In the genomic region with DNA sequence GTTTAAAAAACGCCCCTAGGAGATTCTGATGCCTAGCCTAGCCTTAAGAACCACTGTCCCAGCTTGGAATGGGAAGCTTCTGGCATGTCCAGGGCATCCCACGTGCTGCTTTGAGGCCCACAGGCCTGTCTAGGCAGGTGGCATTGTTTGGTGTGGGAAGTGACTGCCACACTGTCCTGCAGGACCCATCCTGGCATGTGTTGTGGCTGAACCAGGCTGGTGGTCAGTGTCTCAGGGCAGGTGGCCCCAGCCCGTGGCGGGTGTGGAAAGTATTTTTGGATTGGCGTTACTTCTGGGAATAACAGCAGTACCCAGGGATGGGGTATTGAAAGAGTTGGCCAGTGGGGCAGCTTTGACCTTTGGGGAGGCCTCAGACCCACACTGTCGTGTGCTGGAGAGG, we compare ENCODE assay signal across 24 cellular contexts. TPM values are rescaled to one million over a fixed set of nuclear protein-coding genes. Genes with fewer than 3 reads are reported as not detected.
DNase-seq lines count a peak whose midpoint lies in the region; ATAC-seq lines count a peak whose summit lies in the region.
"Had no signal": no experiment of that assay in that cellular context is flagged by ENCODE, and none has a peak within 500 bp of the region (broad histone marks: within the 10 kb centered on the region; RNA-seq: fewer than 3 reads in every experiment).

No MANE protein-coding gene starts in this region.

- H3K27me3 Mint-ChIP-seq in activated T-helper 1 cell treated with anti-CD3 and anti-CD28 coated beads, Interleukin-12 subunit alpha, Interleukin-12 subunit beta, Interleukin-2, Interleukin-4 antibody, amounts not matched to agents 30 ng/mL and 10 ng/mL and 1 ng/mL, durations not matched to agents 14 hours and 24 hours and 36 hours (ENCODE audit: insufficient read depth): no peaks in the 10 kb centered on the region

- intact Hi-C loops in activated T-helper 1 cell treated with anti-CD3 and anti-CD28 coated beads, Interleukin-12 subunit alpha, Interleukin-12 subunit beta, Interleukin-2, Interleukin-4 antibody, amounts not matched to agents 30 ng/mL and 10 ng/mL and 1 ng/mL, durations not matched to agents 14 hours and 24 hours and 36 hours (cut with micrococcal nuclease): no loop called here

- peak overlapping the region; percentile 44 to 91 for H3K27ac Mint-ChIP-seq in activated naive CD4-positive, alpha-beta T cell treated with anti-CD3 and anti-CD28 coated beads, Interleukin-2, amount 50 U/mL, for 72 hours
- peak overlapping the region; percentile 65 for H3K27ac Mint-ChIP-seq in activated T-helper 1 cell treated with anti-CD3 and anti-CD28 coated beads, Interleukin-12 subunit alpha, Interleukin-12 subunit beta, Interleukin-2, Interleukin-4 antibody, amounts not matched to agents 30 ng/mL and 10 ng/mL and 1 ng/mL, durations not matched to agents 14 hours and 24 hours and 36 hours
- H3K27ac Mint-ChIP-seq in stimulated activated effector memory CD8-positive, alpha-beta T cell treated with anti-CD3 and anti-CD28 coated beads, Interleukin-12 subunit alpha, Interleukin-12 subunit beta, amount 100 ng/mL, for 72 hours: peak overlapping the region; percentile 84

- no peak for DNase-seq in activated naive CD4-positive, alpha-beta T cell treated with anti-CD3 and anti-CD28 coated beads, Interleukin-2, amount 50 U/mL, for 72 hours (ENCODE audit: low spot score in 2 of 2)
- DNase-seq in activated naive CD4-positive, alpha-beta T cell treated with Interleukin-2 at 50 U/mL for 16 hours: no peak
- no peak for DNase-seq in activated T-helper 1 cell treated with anti-CD3 and anti-CD28 coated beads, Interleukin-12 subunit alpha, Interleukin-12 subunit beta, Interleukin-2, Interleukin-4 antibody, amounts not matched to agents 30 ng/mL and 10 ng/mL and 1 ng/mL, durations not matched to agents 14 hours and 24 hours and 36 hours (ENCODE audit: low spot score)
- DNase-seq in myocyte (ENCODE audit: low read depth) (peak; percentile 94), DMS 273 treated with DMSO at 0.1 percent for 48 hours (lab: John Stamatoyannopoulos, UW) (no peak)
- DNase-seq in stimulated activated effector memory CD8-positive, alpha-beta T cell treated with anti-CD3 and anti-CD28 coated beads, Interleukin-12 subunit alpha, Interleukin-12 subunit beta, amount 100 ng/mL, for 72 hours (ENCODE audit: low spot score in 2 of 2): no peak
- DNase-seq in stimulated activated naive CD4-positive, alpha-beta T cell treated with Interleukin-2 at 50 U/mL for 16 hours (lab: John Stamatoyannopoulos, UW): no peak
- DNase-seq: activated CD4-positive, alpha-beta T cell treated with anti-CD3 and anti-CD28 coated beads, Interleukin-2, amount 50 U/mL, for 1 hour; activated gamma-delta T cell; adrenal gland; COR-L47; dermis blood vessel endothelial cell; DMS53; islet precursor cell; left ventricle myocardium inferior; mesendoderm; MV-4-11; NCI-H146; NCI-H2107; NCI-H345; NCI-H69; stimulated activated naive CD4-positive, alpha-beta T cell; upper lobe of right lung had no signal

- no peaks in the 10 kb centered on the region for H3K9me3 Mint-ChIP-seq in activated naive CD4-positive, alpha-beta T cell treated with anti-CD3 and anti-CD28 coated beads, Interleukin-2, amount 50 U/mL, for 72 hours
- no peaks in the 10 kb centered on the region for H3K9me3 Mint-ChIP-seq in activated T-helper 1 cell treated with anti-CD3 and anti-CD28 coated beads, Interleukin-12 subunit alpha, Interleukin-12 subunit beta, Interleukin-2, Interleukin-4 antibody, amounts not matched to agents 30 ng/mL and 10 ng/mL and 1 ng/mL, durations not matched to agents 14 hours and 24 hours and 36 hours
- H3K9me3 Mint-ChIP-seq in stimulated activated effector memory CD8-positive, alpha-beta T cell treated with anti-CD3 and anti-CD28 coated beads, Interleukin-12 subunit alpha, Interleukin-12 subunit beta, amount 100 ng/mL, for 72 hours: no peaks in the 10 kb centered on the region

- H3K4me1 Mint-ChIP-seq in activated T-helper 1 cell treated with anti-CD3 and anti-CD28 coated beads, Interleukin-12 subunit alpha, Interleukin-12 subunit beta, Interleukin-2, Interleukin-4 antibody, amounts not matched to agents 30 ng/mL and 10 ng/mL and 1 ng/mL, durations not matched to agents 14 hours and 24 hours and 36 hours (ENCODE audit: low read depth): peaks cover 47% of the 10 kb centered on the region
- peaks cover 60% of the 10 kb centered on the region for H3K4me1 Mint-ChIP-seq in stimulated activated effector memory CD8-positive, alpha-beta T cell treated with anti-CD3 and anti-CD28 coated beads, Interleukin-12 subunit alpha, Interleukin-12 subunit beta, amount 100 ng/mL, for 72 hours

- H3K4me3 Mint-ChIP-seq in activated T-helper 1 cell treated with anti-CD3 and anti-CD28 coated beads, Interleukin-12 subunit alpha, Interleukin-12 subunit beta, Interleukin-2, Interleukin-4 antibody, amounts not matched to agents 30 ng/mL and 10 ng/mL and 1 ng/mL, durations not matched to agents 14 hours and 24 hours and 36 hours: peak overlapping the region; percentile 7
- H3K4me3 Mint-ChIP-seq in stimulated activated effector memory CD8-positive, alpha-beta T cell treated with anti-CD3 and anti-CD28 coated beads, Interleukin-12 subunit alpha, Interleukin-12 subunit beta, amount 100 ng/mL, for 72 hours: no peak overlapping the region

- peaks cover 12 to 34% of the 10 kb centered on the region in 2 donors for H3K36me3 Mint-ChIP-seq in activated naive CD4-positive, alpha-beta T cell treated with anti-CD3 and anti-CD28 coated beads, Interleukin-2, amount 50 U/mL, for 72 hours
- peaks cover 43% of the 10 kb centered on the region for H3K36me3 Mint-ChIP-seq in activated T-helper 1 cell treated with anti-CD3 and anti-CD28 coated beads, Interleukin-12 subunit alpha, Interleukin-12 subunit beta, Interleukin-2, Interleukin-4 antibody, amounts not matched to agents 30 ng/mL and 10 ng/mL and 1 ng/mL, durations not matched to agents 14 hours and 24 hours and 36 hours (ENCODE audit: low read depth)
- H3K36me3 Mint-ChIP-seq in stimulated activated effector memory CD8-positive, alpha-beta T cell treated with anti-CD3 and anti-CD28 coated beads, Interleukin-12 subunit alpha, Interleukin-12 subunit beta, amount 100 ng/mL, for 72 hours: peaks cover 95% of the 10 kb centered on the region

- ATAC-seq in activated naive CD4-positive, alpha-beta T cell treated with anti-CD3 and anti-CD28 coated beads, Interleukin-2, amount 50 U/mL, for 72 hours: no peak
- no peak for ATAC-seq in stimulated activated effector memory CD8-positive, alpha-beta T cell treated with anti-CD3 and anti-CD28 coated beads, Interleukin-12 subunit alpha, Interleukin-12 subunit beta, amount 100 ng/mL, for 72 hours
- ATAC-seq: Right ventricle myocardium inferior, upper lobe of right lung had no signal

RNA-seq across cellular contexts. Expression of gene PGS1, which starts 27.9 kb away (rescaled TPM):
- total RNA-seq in activated naive CD4-positive, alpha-beta T cell treated with anti-CD3 and anti-CD28 coated beads, Interleukin-2, amount 50 U/mL, for 72 hours: 100 to 1,000 TPM in 1 of 2 donors, 10 to 100 TPM in 1; 63.5 to 122 TPM
- total RNA-seq in activated T-helper 1 cell treated with anti-CD3 and anti-CD28 coated beads, Interleukin-12 subunit alpha, Interleukin-12 subunit beta, Interleukin-2, Interleukin-4 antibody, amounts not matched to agents 30 ng/mL and 10 ng/mL and 1 ng/mL, durations not matched to agents 14 hours and 24 hours and 36 hours: 71.9 and 73.5 TPM in 2 replicates
- 37.9 and 53.2 TPM in 2 replicates for total RNA-seq in myocyte
- 32.8 TPM for polyA plus RNA-seq in myocyte (2012)

RNA-seq across cellular contexts. Expression of gene SOCS3, which starts 46.5 kb away (rescaled TPM):
- total RNA-seq in activated naive CD4-positive, alpha-beta T cell treated with anti-CD3 and anti-CD28 coated beads, Interleukin-2, amount 50 U/mL, for 72 hours: 100 to 1,000 TPM; 179 to 182 TPM
- total RNA-seq in activated T-helper 1 cell treated with anti-CD3 and anti-CD28 coated beads, Interleukin-12 subunit alpha, Interleukin-12 subunit beta, Interleukin-2, Interleukin-4 antibody, amounts not matched to agents 30 ng/mL and 10 ng/mL and 1 ng/mL, durations not matched to agents 14 hours and 24 hours and 36 hours: 75.4 and 76.3 TPM in 2 replicates
- total RNA-seq in myocyte: 36.0 and 38.3 TPM in 2 replicates
- polyA plus RNA-seq in myocyte (2012): 10.1 TPM
